In the genomic region with DNA sequence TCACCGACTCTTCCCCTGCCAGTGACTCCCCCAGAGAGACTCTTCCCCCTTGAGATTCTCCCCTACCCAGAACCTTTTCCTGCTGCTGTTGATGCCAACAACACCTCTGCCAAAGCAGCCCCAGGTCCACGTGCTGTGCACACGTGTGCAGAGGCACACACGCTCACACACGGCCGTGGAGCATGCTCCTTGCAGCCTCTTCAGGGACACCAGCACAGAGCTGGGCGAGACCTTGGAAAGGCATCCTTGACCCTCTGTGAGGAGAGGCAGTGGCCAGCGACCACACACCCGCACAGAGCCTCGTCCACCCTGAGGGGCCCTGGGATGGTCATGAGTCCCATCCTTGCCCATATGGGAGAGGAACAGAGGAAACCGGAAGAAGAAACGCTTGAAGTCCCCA, we compare ENCODE assay signal across 7 cellular contexts.
"Had no signal": no experiment of that assay in that cellular context is flagged by ENCODE, and none has a peak within 500 bp of the region (broad histone marks: within the 10 kb centered on the region; RNA-seq: fewer than 3 reads in every experiment).

No MANE protein-coding gene starts in this region.

- H3K4me1 Mint-ChIP-seq: GM23338 had no signal

- DNase-seq: H9, HCEC 1CT had no signal

- H3K4me3 ChIP-seq: GM23338 had no signal

- H3K4me3 Mint-ChIP-seq: GM23338, H9, IgD-negative memory B cell had no signal

- FAIRE-seq: H1, H54, HTR-8/SVneo had no signal

- H2AFZ ChIP-seq: GM23338 had no signal

- H3K4me2 ChIP-seq: GM23338 had no signal

- ATAC-seq: GM23338 had no signal

- H3K27ac Mint-ChIP-seq: GM23338, IgD-negative memory B cell had no signal

- H3K36me3 Mint-ChIP-seq: IgD-negative memory B cell had no signal
